10 cellular contexts compared by ENCODE assay signal in genomic region chr11:111561801-111562325, GRCh38. TPM values are rescaled to one million over a fixed set of nuclear protein-coding genes. Genes with fewer than 3 reads are reported as not detected.
DNase-seq lines count a peak whose midpoint lies in the region; TF ChIP-seq lines count a peak whose summit lies in the region.
"Had no signal": no experiment of that assay in that cellular context is flagged by ENCODE, and none has a peak within 500 bp of the region (broad histone marks: within the 10 kb centered on the region; RNA-seq: fewer than 3 reads in every experiment).

No MANE protein-coding gene starts in this region.

- H3K27ac ChIP-seq in HEK293 (ENCODE audit: extremely low read depth, low read depth, low read length), result no peak overlapping the region
- no peak overlapping the region for H3K27ac ChIP-seq in iPS-20b (ENCODE audit: low read length)

- H3K4me1 Mint-ChIP-seq in chondrocyte (ENCODE audit: low read depth), result peaks cover 47% of the 10 kb centered on the region

- no peak overlapping the region for H3K27ac Mint-ChIP-seq in chondrocyte (ENCODE audit: unreplicated experiment)
- H3K27ac Mint-ChIP-seq: stimulated activated naive CD8-positive, alpha-beta T cell treated with anti-CD3 and anti-CD28 coated beads, Interleukin-15, Interleukin-2, amounts not matched to agents 100 ng/mL and 50 ng/mL, for 24 hours had no signal

- peak; percentile 61 for DNase-seq in A172 (ENCODE audit: low spot score)
- peak; percentile 19 for DNase-seq in amniotic stem cell (lab: John Stamatoyannopoulos, UW)
- no peak for DNase-seq in chondrocyte (ENCODE audit: low spot score)
- DNase-seq in iPS-NIHi11 (ENCODE audit: low spot score), result no peak
- DNase-seq in HuH-7 (ENCODE audit: low spot score), result no peak
- no peak for DNase-seq in NCI-H1092 treated with DMSO at 0.1 percent for 48 hours (lab: John Stamatoyannopoulos, UW)
- DNase-seq: NCI-H1417 had no signal

- POLR2A ChIA-PET in HEK293 (lab: Yijun Ruan, JAX), result no interaction called here

- H3K9ac ChIP-seq in iPS-20b (ENCODE audit: low read depth, low read length), result peak overlapping the region; percentile 23; the same call in 1 of the 2 replicates

- TF ChIP-seq CTCF in HEK293 (tag by site-specific recombination; IDR thresholded peaks at IDR 0.05), result no peak
- TF ChIP-seq CTCF in chondrocyte (IDR thresholded peaks at IDR 0.05), result no peak

- no peak overlapping the region for H3K4me3 Mint-ChIP-seq in chondrocyte (ENCODE audit: unreplicated experiment)
- H3K4me3 Mint-ChIP-seq: stimulated activated naive CD8-positive, alpha-beta T cell treated with anti-CD3 and anti-CD28 coated beads, Interleukin-15, Interleukin-2, amounts not matched to agents 100 ng/mL and 50 ng/mL, for 24 hours had no signal

- H3K9me3 ChIP-seq in HEK293 (ENCODE audit: control insufficient read depth, insufficient read depth, low read depth, low read length) (no peaks in the 10 kb centered on the region), iPS-20b (ENCODE audit: insufficient read depth, low read depth, low read length) (no peaks in the 10 kb centered on the region)

- no peaks in the 10 kb centered on the region for H3K27me3 Mint-ChIP-seq in chondrocyte (ENCODE audit: low read depth)
- H3K27me3 Mint-ChIP-seq: stimulated activated naive CD8-positive, alpha-beta T cell treated with anti-CD3 and anti-CD28 coated beads, Interleukin-15, Interleukin-2, amounts not matched to agents 100 ng/mL and 50 ng/mL, for 24 hours had no signal

- no peaks in the 10 kb centered on the region for H3K36me3 Mint-ChIP-seq in chondrocyte (ENCODE audit: low read depth)

- no peaks in the 10 kb centered on the region for H3K9me3 Mint-ChIP-seq in chondrocyte (ENCODE audit: low read depth)
- H3K9me3 Mint-ChIP-seq: stimulated activated naive CD8-positive, alpha-beta T cell treated with anti-CD3 and anti-CD28 coated beads, Interleukin-15, Interleukin-2, amounts not matched to agents 100 ng/mL and 50 ng/mL, for 24 hours had no signal

- peaks cover 0 to 42% of the 10 kb centered on the region in 2 experiments; a peak in 1 of 3 replicates for H3K36me3 ChIP-seq in HEK293 (ENCODE audit: control insufficient read depth in 2 of 2, insufficient read depth in 1 of 2, low read length in 2 of 2)
- no peaks in the 10 kb centered on the region for H3K36me3 ChIP-seq in iPS-20b (ENCODE audit: insufficient read depth, low read depth, low read length)

- CTCF ChIA-PET in HEK293 (lab: Yijun Ruan, JAX), result interaction anchor here (0.7 to 1.2 kb wide), 3 partner anchors 115 to 282 kb away, joined by 3 read pairs; no protein-coding TSS in a partner anchor

- H3K27me3 ChIP-seq in iPS-20b (ENCODE audit: insufficient read depth, low read length), result no peaks in the 10 kb centered on the region

- H3K4me1 ChIP-seq in HEK293 (ENCODE audit: control insufficient read depth, insufficient read depth, low read length), result no peaks in the 10 kb centered on the region
- peaks cover 32% of the 10 kb centered on the region for H3K4me1 ChIP-seq in iPS-20b (ENCODE audit: insufficient read depth, low read length)

- H3K4me3 ChIP-seq in HEK293 (ENCODE audit: low read depth, low read length) (no peak overlapping the region), iPS-20b (ENCODE audit: low read length) (0 out of 2 replicates have a peak overlapping the region, but pooled peaks have one; percentile 6)

TF ChIP-seq in HEK293, 187 proteins besides CTCF, POLR2A, EP300 and RAD21:
- no peak for TF ChIP-seq ZNF19 (tag by site-specific recombination; IDR thresholded peaks at IDR 0.05; ENCODE audit: low read depth)
- no peak for TF ChIP-seq ZNF549 (tag by site-specific recombination; IDR thresholded peaks at IDR 0.05)
- TF ChIP-seq SCRT1 (tag by site-specific recombination; IDR thresholded peaks at IDR 0.05; ENCODE audit: borderline replicate concordance), result no peak
- TF ChIP-seq WT1 (tag by site-specific recombination; IDR thresholded peaks at IDR 0.05), result no peak
- TF ChIP-seq ZNF248 (tag by site-specific recombination; IDR thresholded peaks at IDR 0.05), result no peak
- TF ChIP-seq ZNF169 (tag by site-specific recombination; IDR thresholded peaks at IDR 0.05), result no peak
- no peak for TF ChIP-seq ZNF610 (tag by site-specific recombination; IDR thresholded peaks at IDR 0.05; ENCODE audit: borderline replicate concordance)
- no peak for TF ChIP-seq ZNF366 (tag by site-specific recombination; conservative IDR thresholded peaks at IDR 0.05)
- TF ChIP-seq MEIS1 (CRISPR knock-in tag; IDR thresholded peaks at IDR 0.05; ENCODE audit: borderline replicate concordance), result peak; percentile 46; the same call in 1 of the 2 replicates

RNA-seq across cellular contexts. Expression of gene LAYN, which starts 21.3 kb away (rescaled TPM):
- 150 and 160 TPM in 2 replicates for total RNA-seq in A172 (2014; rRNA removed; shearing (Covaris generic))
- 10.6 to 12.9 TPM (median 11.5 TPM) in 3 replicates for total RNA-seq in chondrocyte

RNA-seq across cellular contexts. Expression of gene SIK2, which starts 40.4 kb away (rescaled TPM):
- total RNA-seq in A172 (2014; rRNA removed; shearing (Covaris generic)), result 7.2 and 8.5 TPM in 2 replicates
- 12.9 to 16.2 TPM (median 14.4 TPM) in 3 replicates for total RNA-seq in chondrocyte

RNA-seq across cellular contexts. Expression of gene HOATZ, which starts 47.3 kb away (rescaled TPM):
- not detected in 2 replicates for total RNA-seq in A172 (2014; rRNA removed; shearing (Covaris generic))
- total RNA-seq in chondrocyte, result not detected in 3 replicates

RNA-seq across cellular contexts. Expression of gene BTG4, which starts 49.7 kb away (rescaled TPM):
- 0.12 and 0.50 TPM in 2 replicates for total RNA-seq in A172 (2014; rRNA removed; shearing (Covaris generic))
- not detected in 3 replicates for total RNA-seq in chondrocyte

Comparison
In these comparisons a context has a peak if more than half of its experiments do, and no peak if none do; other contexts are left out.
1. DNase-seq: peak in A172 (single experiment) and amniotic stem cell (single experiment); none in chondrocyte (single experiment), iPS-NIHi11 (single experiment), HuH-7 (single experiment) and NCI-H1092 treated with DMSO at 0.1 percent for 48 hours (single experiment).
2. RNA of gene LAYN, which starts 21.3 kb away (total RNA-seq): 150 to 160 TPM in A172; 10.6 to 12.9 TPM in chondrocyte; every median in the first group is over 10 times any median in the second.